1 cellular context compared by ENCODE assay signal in genomic region chr19:17424743-17425365, GRCh38.
TF ChIP-seq lines count a peak whose summit lies in the region.

No MANE protein-coding gene starts in this region.

TF ChIP-seq in endothelial cell of umbilical vein, 7 proteins besides CTCF, POLR2A, EP300 and RAD21:
- TF ChIP-seq POLR2AphosphoS5 (IDR thresholded peaks at IDR 0.05; ENCODE audit: insufficient read depth, low read depth, low read length) (no peak), MYC (IDR thresholded peaks at IDR 0.05; ENCODE audit: low read depth, low read length) (no peak), MAX (IDR thresholded peaks at IDR 0.05; ENCODE audit: insufficient read depth, insufficient read length) (no peak), JUN (IDR thresholded peaks at IDR 0.05; ENCODE audit: borderline replicate concordance, insufficient read depth, insufficient read length, low read depth) (no peak), FOS (IDR thresholded peaks at IDR 0.05; ENCODE audit: borderline replicate concordance, insufficient read depth, low read length) (no peak), EZH2 (IDR thresholded peaks at IDR 0.05; ENCODE audit: borderline replicate concordance, low read depth, low read length, severe bottlenecking) (no peak), GATA2 (IDR thresholded peaks at IDR 0.05; ENCODE audit: insufficient read depth, insufficient read length, low read depth, low read length) (no peak)
